ENCODE assay signal across 17 cellular contexts in genomic region chr12:85836716-85837100, GRCh38. TPM values are rescaled to one million over a fixed set of nuclear protein-coding genes. Genes with fewer than 3 reads are reported as not detected.
DNase-seq lines count a peak whose midpoint lies in the region; ATAC-seq and TF ChIP-seq lines count a peak whose summit lies in the region.
"Had no signal": no experiment of that assay in that cellular context is flagged by ENCODE, and none has a peak within 500 bp of the region (broad histone marks: within the 10 kb centered on the region; RNA-seq: fewer than 3 reads in every experiment).

No MANE protein-coding gene starts in this region.

- DNase-seq in ELF-1 (ENCODE audit: low read depth, low spot score) (peak; percentile 22), adipocyte (ENCODE audit: low read depth) (no peak), right cardiac atrium (no peak), psoas muscle (no peak), T-helper 9 cell (no peak), COLO668 (lab: John Stamatoyannopoulos, UW; ENCODE audit: unreplicated experiment) (no peak), HuH-7 (ENCODE audit: low spot score) (no peak)
- DNase-seq in activated CD4-positive, alpha-beta T cell treated with anti-CD3 and anti-CD28 coated beads, Interleukin-2, amount 50 U/mL, for 4 hours: no peak
- DNase-seq: activated CD4-positive, CD25-positive, alpha-beta regulatory T cell treated with anti-CD3 and anti-CD28 coated beads, Interleukin-2, amount 50 U/mL, for 72 hours; NCI-H2081; stimulated activated CD4-positive, alpha-beta T cell treated with anti-CD3 and anti-CD28 coated beads, Interleukin-15, amount 100 ng/mL, for 24 hours; stimulated activated CD8-positive, alpha-beta memory T cell treated with anti-CD3 and anti-CD28 coated beads, Interleukin-4, amount 100 ng/mL, for 48 hours had no signal

- H3K36me3 ChIP-seq in adipocyte (ENCODE audit: control insufficient read depth, insufficient read depth, low read length, severe bottlenecking) (no peaks in the 10 kb centered on the region), psoas muscle (ENCODE audit: insufficient read depth in 1 of 2, low read depth in 1 of 2) (no peaks in the 10 kb centered on the region)

- ATAC-seq in right cardiac atrium: peak in 1 of 2 donors; percentile 13
- ATAC-seq in psoas muscle: peak in 1 of 4 donors; percentile 21

- H3K9me3 ChIP-seq in adipocyte (ENCODE audit: control insufficient read depth, low read length) (no peaks in the 10 kb centered on the region), right cardiac atrium (ENCODE audit: control insufficient read depth, low read length) (no peaks in the 10 kb centered on the region), psoas muscle (no peaks in the 10 kb centered on the region)

- H3K27ac ChIP-seq in right cardiac atrium (ENCODE audit: low read length) (peak overlapping the region; percentile 42), psoas muscle (no peak overlapping the region)

- 54% methylated on average over 5 of the region's 5 CpGs for WGBS in right cardiac atrium
- 35 to 43% (median 38%) methylated on average over 5 of the region's 5 CpGs for WGBS in psoas muscle, 3 donors

- H3K4me3 ChIP-seq in adipocyte (ENCODE audit: low read length) (peak overlapping the region; percentile 83), right cardiac atrium (ENCODE audit: low read length) (peak overlapping the region; percentile 96), psoas muscle (peak overlapping the region; percentile 64)

- peaks cover 27% of the 10 kb centered on the region for H3K4me1 ChIP-seq in adipocyte (ENCODE audit: control insufficient read depth, insufficient read depth, low read length)
- H3K4me1 ChIP-seq in right cardiac atrium (ENCODE audit: control insufficient read depth, insufficient read depth, low read length): no peaks in the 10 kb centered on the region
- H3K4me1 ChIP-seq in psoas muscle: peaks cover 3% of the 10 kb centered on the region

- intact Hi-C loops in right cardiac atrium (cut with DNase I): no loop called here
- intact Hi-C loops in psoas muscle (cut with DNase I): no loop called here

- H3K27me3 ChIP-seq in adipocyte (replicated peaks; ENCODE audit: control insufficient read depth, insufficient read depth, low read length) (no peaks in the 10 kb centered on the region), right cardiac atrium (ENCODE audit: control insufficient read depth, insufficient read depth) (no peaks in the 10 kb centered on the region), psoas muscle (ENCODE audit: insufficient read depth in 3 of 3, low read length in 2 of 3) (no peaks in the 10 kb centered on the region)

- no peak for TF ChIP-seq CTCF in psoas muscle (IDR thresholded peaks at IDR 0.05)

- H3K9ac ChIP-seq in adipocyte (ENCODE audit: low read length): no peak overlapping the region

RNA-seq across cellular contexts. Expression of gene RASSF9, which starts 0.5 kb away (rescaled TPM):
- total RNA-seq in right cardiac atrium (1 to 10 TPM; 2.5 to 4.0 (median 3.1) TPM), psoas muscle (1 to 10 TPM; 1.5 to 4.1 (median 2.2) TPM)
- polyA plus RNA-seq in right cardiac atrium (0.95 TPM), psoas muscle (1 to 10 TPM in 1 of 3 donors, under 1 TPM in 2; 0.34 to 1.4 (median 0.53) TPM)
- total RNA-seq: activated T-helper 1 cell treated with anti-CD3 and anti-CD28 coated beads, Interleukin-12 subunit alpha, Interleukin-12 subunit beta, Interleukin-2, Interleukin-4 antibody, amounts not matched to agents 30 ng/mL and 10 ng/mL and 1 ng/mL, durations not matched to agents 14 hours and 24 hours and 36 hours; LHCN-M2 had no signal

RNA-seq across cellular contexts. Expression of gene NTS, which starts 37.4 kb away (rescaled TPM):
- total RNA-seq in right cardiac atrium (under 1 TPM in 1 of 4 donors, not detected in 3; 0.43 TPM), psoas muscle (not detected)
- polyA plus RNA-seq in right cardiac atrium (1.1 TPM), psoas muscle (under 1 TPM; 0.05 to 0.15 (median 0.05) TPM)
- total RNA-seq: activated T-helper 1 cell treated with anti-CD3 and anti-CD28 coated beads, Interleukin-12 subunit alpha, Interleukin-12 subunit beta, Interleukin-2, Interleukin-4 antibody, amounts not matched to agents 30 ng/mL and 10 ng/mL and 1 ng/mL, durations not matched to agents 14 hours and 24 hours and 36 hours; LHCN-M2; myocyte had no signal
- polyA plus RNA-seq: aorta, BJ had no signal
